Comparison of ENCODE assay signal across 19 cellular contexts in genomic region chr11:4641501-4641900, GRCh38. TPM values are rescaled to one million over a fixed set of nuclear protein-coding genes. Genes with fewer than 3 reads are reported as not detected.
DNase-seq lines count a peak whose midpoint lies in the region; ATAC-seq and TF ChIP-seq lines count a peak whose summit lies in the region.
"Had no signal": no experiment of that assay in that cellular context is flagged by ENCODE, and none has a peak within 500 bp of the region (broad histone marks: within the 10 kb centered on the region; RNA-seq: fewer than 3 reads in every experiment).

No MANE protein-coding gene starts in this region.

- DNase-seq in heart left ventricle = no peak
- no peak for DNase-seq in right cardiac atrium
- peak; percentile 12 for DNase-seq in EL
- DNase-seq in choroid plexus epithelial cell (ENCODE audit: low read depth) = peak; percentile 4
- peak; percentile 3 for DNase-seq in renal cortical epithelial cell (ENCODE audit: low read depth)
- no peak for DNase-seq in prostate gland (ENCODE audit: low spot score)
- no peak for DNase-seq in inferior parietal cortex (ENCODE audit: extremely low spot score)
- DNase-seq: AML-193; Caco-2; CD4-positive, alpha-beta T cell; GDM1; GOT3; H9; IMR-90 had no signal

- TF ChIP-seq POLR2A in heart left ventricle (IDR thresholded peaks at IDR 0.05) (no peak), prostate gland (IDR thresholded peaks at IDR 0.05) (no peak)

- 91 to 94% (median 94%) methylated on average over 7 of the region's 7 CpGs for WGBS in heart left ventricle, 4 donors
- WGBS in right cardiac atrium = 87% methylated on average over 7 of the region's 7 CpGs
- WGBS in prostate gland = 88% methylated on average over 7 of the region's 7 CpGs

- TF ChIP-seq CTCF in heart left ventricle (IDR thresholded peaks at IDR 0.05) (no peak), choroid plexus epithelial cell (conservative IDR thresholded peaks at IDR 0.05; ENCODE audit: low read depth, low read length) (no peak), prostate gland (IDR thresholded peaks at IDR 0.05) (no peak)

- H3K27ac ChIP-seq in heart left ventricle (peak overlapping the region in 8 of 12 donors; percentile 51 to 94 (median 88)), right cardiac atrium (ENCODE audit: low read length) (no peak overlapping the region), prostate gland (no peak overlapping the region)
- H3K27ac ChIP-seq: 22Rv1, A549, C4-2B had no signal

- peaks cover 3 to 53% (median 20%) of the 10 kb centered on the region in 12 donors for H3K4me1 ChIP-seq in heart left ventricle
- no peaks in the 10 kb centered on the region for H3K4me1 ChIP-seq in right cardiac atrium (ENCODE audit: control insufficient read depth, insufficient read depth, low read length)
- no peaks in the 10 kb centered on the region for H3K4me1 ChIP-seq in prostate gland (replicated peaks)
- H3K4me1 ChIP-seq: A549 had no signal

- ATAC-seq in heart left ventricle (no peak), right cardiac atrium (no peak)
- ATAC-seq: A549 had no signal

- H3K36me3 ChIP-seq in heart left ventricle (no peaks in the 10 kb centered on the region), prostate gland (no peaks in the 10 kb centered on the region)

- peaks cover 0 to 3% (median 0%) of the 10 kb centered on the region in 9 donors for H3K27me3 ChIP-seq in heart left ventricle
- no peaks in the 10 kb centered on the region for H3K27me3 ChIP-seq in right cardiac atrium (ENCODE audit: control insufficient read depth, insufficient read depth)
- H3K27me3 ChIP-seq in prostate gland (replicated peaks; ENCODE audit: insufficient read depth) = no peaks in the 10 kb centered on the region

- intact Hi-C loops in heart left ventricle (cut with DNase I) = no loop called here
- intact Hi-C loops in right cardiac atrium (cut with DNase I) = no loop called here
- intact Hi-C loops in prostate gland (cut with DNase I) = no loop called here

- H3K4me3 ChIP-seq in heart left ventricle = no peak overlapping the region
- no peak overlapping the region for H3K4me3 ChIP-seq in right cardiac atrium (ENCODE audit: low read length)
- no peak overlapping the region for H3K4me3 ChIP-seq in choroid plexus epithelial cell (ENCODE audit: low read depth, low read length)
- no peak overlapping the region for H3K4me3 ChIP-seq in prostate gland
- H3K4me3 ChIP-seq: A549 had no signal

- H3K9me3 ChIP-seq in heart left ventricle = no peaks in the 10 kb centered on the region
- H3K9me3 ChIP-seq in right cardiac atrium (ENCODE audit: control insufficient read depth, low read length) = no peaks in the 10 kb centered on the region
- H3K9me3 ChIP-seq in prostate gland = no peaks in the 10 kb centered on the region
- H3K9me3 ChIP-seq: A549, Caco-2 had no signal

RNA-seq across cellular contexts. Expression of gene OR51E1, which starts 2.3 kb away (rescaled TPM):
- total RNA-seq in heart left ventricle (1 to 10 TPM in 8 of 9 donors, under 1 TPM in 1; 0.69 to 4.3 (median 2.2) TPM), right cardiac atrium (under 1 TPM; 0.22 to 0.63 (median 0.24) TPM), renal cortical epithelial cell (not detected in 2 replicates), prostate gland (10 to 100 TPM in 1 of 2 donors, 1 to 10 TPM in 1; 4.4 to 36.0 TPM)
- polyA plus RNA-seq in heart left ventricle (1 to 10 TPM; 1.8 to 2.1 TPM), right cardiac atrium (0.45 TPM)
- total RNA-seq: Caco-2; CD4-positive, alpha-beta T cell; H9; IMR-90 had no signal
- polyA plus RNA-seq: A549, BJ had no signal

RNA-seq across cellular contexts. Expression of gene OR51D1, which starts 4.2 kb away (rescaled TPM):
- total RNA-seq in heart left ventricle (not detected), right cardiac atrium (not detected), renal cortical epithelial cell (not detected in 2 replicates), prostate gland (not detected)
- polyA plus RNA-seq in heart left ventricle (not detected), right cardiac atrium (not detected)
- total RNA-seq: Caco-2; CD4-positive, alpha-beta T cell; H9; HT-29; IMR-90 had no signal
- polyA plus RNA-seq: A549, BJ, IMR-90 had no signal

RNA-seq across cellular contexts. Expression of gene TRIM68, which starts 33.5 kb away (rescaled TPM):
- 10 to 100 TPM in 5 of 9 donors, 1 to 10 TPM in 4; 7.5 to 14.1 (median 10.2) TPM for total RNA-seq in heart left ventricle
- polyA plus RNA-seq in heart left ventricle = 1 to 10 TPM; 3.8 to 8.3 TPM
- 10 to 100 TPM in 3 of 4 donors, 1 to 10 TPM in 1; 10.0 to 12.4 (median 10.8) TPM for total RNA-seq in right cardiac atrium
- 6.5 TPM for polyA plus RNA-seq in right cardiac atrium
- 10.4 and 24.4 TPM in 2 replicates for total RNA-seq in renal cortical epithelial cell
- total RNA-seq in prostate gland = 10 to 100 TPM; 29.1 to 36.3 TPM

RNA-seq across cellular contexts. Expression of gene OR52I1, which starts 47.7 kb away (rescaled TPM):
- total RNA-seq in heart left ventricle (not detected), right cardiac atrium (not detected), renal cortical epithelial cell (not detected in 2 replicates), prostate gland (not detected)
- polyA plus RNA-seq in heart left ventricle (not detected), right cardiac atrium (not detected)
- total RNA-seq: Caco-2; CD4-positive, alpha-beta T cell; H9; HT-29; IMR-90 had no signal
- polyA plus RNA-seq: A549, BJ, IMR-90 had no signal

RNA-seq across cellular contexts. Expression of gene OR51E2, which starts 56.2 kb away (rescaled TPM):
- total RNA-seq in heart left ventricle = under 1 TPM in 5 of 9 donors, not detected in 4; 0.10 to 0.50 (median 0.30) TPM
- polyA plus RNA-seq in heart left ventricle = under 1 TPM; 0.08 to 0.11 TPM
- not detected for total RNA-seq in right cardiac atrium
- polyA plus RNA-seq in right cardiac atrium = 0.05 TPM
- total RNA-seq in renal cortical epithelial cell = not detected in 2 replicates
- 100 to 1,000 TPM in 1 of 2 donors, 10 to 100 TPM in 1; 10.6 to 100 TPM for total RNA-seq in prostate gland
- total RNA-seq: Caco-2; CD4-positive, alpha-beta T cell; H9 had no signal
- polyA plus RNA-seq: A549, BJ had no signal

Comparison
In these comparisons a context has a peak if more than half of its experiments do, and no peak if none do; other contexts are left out.
1. H3K27ac ChIP-seq: peak in heart left ventricle (8 of 12); none in right cardiac atrium (single experiment) and prostate gland (0 of 2).
2. DNase-seq: peak in EL (single experiment), choroid plexus epithelial cell (single experiment) and renal cortical epithelial cell (single experiment); none in heart left ventricle (0 of 5), right cardiac atrium (0 of 3), prostate gland (single experiment) and inferior parietal cortex (single experiment).